Comparison of ENCODE assay signal across 18 cellular contexts in genomic region chr22:45575607-45576272, GRCh38.
DNase-seq lines count a peak whose midpoint lies in the region; ATAC-seq and TF ChIP-seq lines count a peak whose summit lies in the region.
"Had no signal": no experiment of that assay in that cellular context is flagged by ENCODE, and none has a peak within 500 bp of the region (broad histone marks: within the 10 kb centered on the region; RNA-seq: fewer than 3 reads in every experiment).

No MANE protein-coding gene starts in this region.

- no peaks in the 10 kb centered on the region for H3K27me3 Mint-ChIP-seq in type B pancreatic cell

- H3K27me3 ChIP-seq in left ventricle myocardium inferior (ENCODE audit: low read depth), result peaks cover 38% of the 10 kb centered on the region
- H3K27me3 ChIP-seq in osteoblast (ENCODE audit: insufficient read depth, low read length), result no peaks in the 10 kb centered on the region

- no peak overlapping the region for H3K27ac Mint-ChIP-seq in type B pancreatic cell
- H3K27ac Mint-ChIP-seq: CD8-positive, alpha-beta T cell; GM23338 had no signal

- intact Hi-C loops in left ventricle myocardium superior (cut with micrococcal nuclease) (no loop called here), left ventricle myocardium inferior (cut with micrococcal nuclease) (no loop called here)

- in situ Hi-C loops in KBM-7 (cut with MboI; ENCODE audit: low pct_unique_long_range_greater_than_20kb, low sequenced_read_pairs), result loop anchor here (10.0 kb wide), 3 partner anchors 69 to 549 kb away; no protein-coding TSS in a partner anchor

- H3K4me1 ChIP-seq in left ventricle myocardium inferior (peaks cover 3% of the 10 kb centered on the region), osteoblast (ENCODE audit: insufficient read depth, low read length) (no peaks in the 10 kb centered on the region)

- H3K36me3 Mint-ChIP-seq in type B pancreatic cell, result peaks cover 5% of the 10 kb centered on the region
- H3K36me3 Mint-ChIP-seq: CD8-positive, alpha-beta T cell had no signal

- H2AFZ ChIP-seq in osteoblast (ENCODE audit: low read length), result no peak overlapping the region
- H2AFZ ChIP-seq: GM23338, PC-9 had no signal

- ATAC-seq in left ventricle myocardium superior, result peak; percentile 22
- ATAC-seq: CD8-positive, alpha-beta T cell; GM23338; K562 had no signal

- no peak overlapping the region for H3K4me3 ChIP-seq in left ventricle myocardium inferior
- H3K4me3 ChIP-seq in epithelial cell of esophagus (ENCODE audit: low read length), result no peak overlapping the region
- H3K4me3 ChIP-seq in osteoblast (ENCODE audit: insufficient read depth, low read length), result no peak overlapping the region
- H3K4me3 ChIP-seq: GM23338, K562, PC-9 had no signal

- H3K79me2 ChIP-seq in osteoblast (ENCODE audit: insufficient read depth, low read length), result no peaks in the 10 kb centered on the region

- no peak for DNase-seq in left ventricle myocardium superior
- no peak for DNase-seq in left ventricle myocardium inferior
- DNase-seq in epithelial cell of esophagus (ENCODE audit: low read depth), result peak; percentile 51
- DNase-seq in osteoblast (ENCODE audit: insufficient read length, low spot score, missing footprints), result peak; percentile 73
- DNase-seq in hypothalamus (lab: John Stamatoyannopoulos, UW), result no peak
- no peak for DNase-seq in UCSD-AML1 (lab: John Stamatoyannopoulos, UW; ENCODE audit: unreplicated experiment)
- DNase-seq in KBM-7, result no peak
- no peak for DNase-seq in type B pancreatic cell (ENCODE audit: extremely low spot score, unreplicated experiment)
- DNase-seq: Calu3; CD8-positive, alpha-beta T cell; GF-D8; NCI-H1417; NCI-H187 treated with DMSO at 0.1 percent for 48 hours; NCI-H345; NCI-H524 treated with DMSO at 0.1 percent for 48 hours; PC-9 had no signal

- H3K4me1 Mint-ChIP-seq in type B pancreatic cell (ENCODE audit: unreplicated experiment), result peaks cover under 1% of the 10 kb centered on the region
- H3K4me1 Mint-ChIP-seq: GM23338 had no signal

- TF ChIP-seq CTCF in left ventricle myocardium inferior (IDR thresholded peaks at IDR 0.05; ENCODE audit: borderline replicate concordance), result no peak
- no peak for TF ChIP-seq CTCF in epithelial cell of esophagus (IDR thresholded peaks at IDR 0.05; ENCODE audit: insufficient read depth, low read depth, low read length, missing control alignments)
- TF ChIP-seq CTCF in osteoblast (IDR thresholded peaks at IDR 0.05; ENCODE audit: extremely low read depth, low read depth, low read length), result no peak
- TF ChIP-seq CTCF in type B pancreatic cell (conservative IDR thresholded peaks at IDR 0.05), result no peak

- H4K20me1 ChIP-seq in osteoblast (ENCODE audit: insufficient read depth, low read length), result no peaks in the 10 kb centered on the region

- no peak overlapping the region for H3K4me3 Mint-ChIP-seq in type B pancreatic cell
- H3K4me3 Mint-ChIP-seq: CD8-positive, alpha-beta T cell; GM23338 had no signal

- peaks cover 10% of the 10 kb centered on the region for H3K9me3 ChIP-seq in left ventricle myocardium inferior (replicated peaks)
- no peaks in the 10 kb centered on the region for H3K9me3 ChIP-seq in osteoblast (ENCODE audit: low read depth, low read length)

- H3K9me3 Mint-ChIP-seq in type B pancreatic cell, result peaks cover under 1% of the 10 kb centered on the region

- H3K36me3 ChIP-seq in left ventricle myocardium inferior, result no peaks in the 10 kb centered on the region
- H3K36me3 ChIP-seq in osteoblast (ENCODE audit: insufficient read depth, low read length), result no peaks in the 10 kb centered on the region

- H3K27ac ChIP-seq in left ventricle myocardium inferior (replicated peaks), result no peak overlapping the region
- H3K27ac ChIP-seq in osteoblast (ENCODE audit: low read depth, low read length), result no peak overlapping the region
- H3K27ac ChIP-seq: PC-9 had no signal

- H3K4me2 ChIP-seq in osteoblast (ENCODE audit: insufficient read depth, low read length), result no peak overlapping the region
- H3K4me2 ChIP-seq: GM23338, PC-9 had no signal

Comparison
In these comparisons a context has a peak if more than half of its experiments do, and no peak if none do; other contexts are left out.
1. DNase-seq: peak in epithelial cell of esophagus (single experiment) and osteoblast (single experiment); none in left ventricle myocardium superior (single experiment), left ventricle myocardium inferior (single experiment), hypothalamus (0 of 51), UCSD-AML1 (single experiment), KBM-7 (single experiment) and type B pancreatic cell (single experiment).